ENCODE assay signal across 9 cellular contexts in the genomic region with DNA sequence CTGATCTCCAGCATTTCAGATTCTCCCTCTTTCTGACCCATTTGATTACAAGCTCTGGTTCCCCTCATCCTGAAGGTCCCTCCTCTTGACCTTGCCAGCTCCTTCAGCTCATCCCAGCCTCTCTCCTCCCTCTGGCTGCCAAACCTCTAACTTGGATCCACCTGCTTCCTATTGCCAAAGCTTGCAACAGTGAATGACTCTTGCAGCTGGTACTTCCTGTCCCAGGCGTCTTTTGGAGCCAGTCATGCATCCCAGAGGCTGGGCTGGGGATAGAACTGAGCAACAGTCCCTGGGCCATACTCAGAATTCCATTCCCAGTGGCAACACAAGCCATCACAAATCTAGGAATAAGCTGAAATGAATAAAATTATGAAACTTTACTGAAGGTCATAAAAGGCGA. TPM values are rescaled to one million over a fixed set of nuclear protein-coding genes. Genes with fewer than 3 reads are reported as not detected.
DNase-seq lines count a peak whose midpoint lies in the region; ATAC-seq and TF ChIP-seq lines count a peak whose summit lies in the region.
"Had no signal": no experiment of that assay in that cellular context is flagged by ENCODE, and none has a peak within 500 bp of the region (broad histone marks: within the 10 kb centered on the region; RNA-seq: fewer than 3 reads in every experiment).

No MANE protein-coding gene starts in this region.

- 55 to 68% methylated on average over 2 of the region's 2 CpGs for WGBS in upper lobe of left lung, 2 donors

- H3K36me3 ChIP-seq in upper lobe of left lung: no peaks in the 10 kb centered on the region
- H3K36me3 ChIP-seq: breast epithelium had no signal

- no peak overlapping the region for H3K4me3 ChIP-seq in skeletal muscle cell (ENCODE audit: low read depth, low read length)
- no peak overlapping the region for H3K4me3 ChIP-seq in upper lobe of left lung
- H3K4me3 ChIP-seq: breast epithelium had no signal

- no peak for TF ChIP-seq CTCF in upper lobe of left lung (IDR thresholded peaks at IDR 0.05)

- peak; percentile 11 for DNase-seq in GF-D8 (lab: John Stamatoyannopoulos, UW)
- peak; percentile 73 for DNase-seq in NCI-H69 (lab: John Stamatoyannopoulos, UW)
- peak; percentile 22 for DNase-seq in epithelial cell of prostate (ENCODE audit: low read depth, low spot score)
- DNase-seq in skeletal muscle cell (ENCODE audit: low read depth): peak; percentile 41
- no peak for DNase-seq in MV-4-11 (lab: John Stamatoyannopoulos, UW)
- DNase-seq in upper lobe of left lung: no peak
- DNase-seq: NCI-H187 had no signal

- no peaks in the 10 kb centered on the region for H3K9me3 ChIP-seq in upper lobe of left lung
- H3K9me3 ChIP-seq: breast epithelium had no signal

- peak overlapping the region; percentile 79 for H3K27ac ChIP-seq in epithelial cell of prostate
- H3K27ac ChIP-seq in upper lobe of left lung: no peak overlapping the region
- H3K27ac ChIP-seq: breast epithelium had no signal

- H3K27me3 ChIP-seq in upper lobe of left lung: no peaks in the 10 kb centered on the region
- H3K27me3 ChIP-seq: breast epithelium had no signal

- no peak for TF ChIP-seq EP300 in upper lobe of left lung (IDR thresholded peaks at IDR 0.05)

- H3K4me1 ChIP-seq in upper lobe of left lung: no peaks in the 10 kb centered on the region
- H3K4me1 ChIP-seq: breast epithelium had no signal

- no peak for ATAC-seq in GM19023 (IDR thresholded peaks at IDR 0.05; ENCODE audit: unreplicated experiment)
- no peak for ATAC-seq in upper lobe of left lung (ENCODE audit: low FRiP score in 2 of 2)

- TF ChIP-seq POLR2A in upper lobe of left lung (IDR thresholded peaks at IDR 0.05): no peak

RNA-seq across cellular contexts. Expression of a gene that starts 27.7 kb away (rescaled TPM):
- total RNA-seq in upper lobe of left lung: 10 to 100 TPM in 3 of 6 donors, 1 to 10 TPM in 3; 7.3 to 63.3 (median 10.4) TPM

Comparison
In these comparisons a context has a peak if more than half of its experiments do, and no peak if none do; other contexts are left out.
1. DNase-seq: peak in GF-D8 (single experiment), NCI-H69 (single experiment), epithelial cell of prostate (single experiment) and skeletal muscle cell (single experiment); none in MV-4-11 (single experiment) and upper lobe of left lung (0 of 2).